9 cellular contexts compared by ENCODE assay signal in genomic region chr14:100146548-100147091, GRCh38. TPM values are rescaled to one million over a fixed set of nuclear protein-coding genes. Genes with fewer than 3 reads are reported as not detected.
DNase-seq lines count a peak whose midpoint lies in the region; ATAC-seq and TF ChIP-seq lines count a peak whose summit lies in the region.
"Had no signal": no experiment of that assay in that cellular context is flagged by ENCODE, and none has a peak within 500 bp of the region (broad histone marks: within the 10 kb centered on the region; RNA-seq: fewer than 3 reads in every experiment).

No MANE protein-coding gene starts in this region.

- peak in 4 of 10 experiments; percentile 21 to 31 (median 30) for DNase-seq in CD4-positive, alpha-beta T cell
- no peak for DNase-seq in GM13976 (ENCODE audit: low spot score)
- peak; percentile 20 for DNase-seq in activated CD4-positive, alpha-beta T cell treated with anti-CD3 and anti-CD28 coated beads, Interleukin-2, amount 50 U/mL, for 1 hour
- DNase-seq in memory B cell (ENCODE audit: low spot score in 2 of 2) = no peak
- no peak for DNase-seq in activated T-helper 1 cell treated with anti-CD3 and anti-CD28 coated beads, Interleukin-12 subunit alpha, Interleukin-12 subunit beta, Interleukin-2, Interleukin-4 antibody, amounts not matched to agents 30 ng/mL and 10 ng/mL and 1 ng/mL, durations not matched to agents 14 hours and 24 hours and 36 hours (ENCODE audit: low spot score)
- DNase-seq in GOT3 (lab: John Stamatoyannopoulos, UW) = no peak
- no peak for DNase-seq in NCI-H146 (lab: John Stamatoyannopoulos, UW)
- DNase-seq: SIG-M5 had no signal

- H3K27ac ChIP-seq in CD4-positive, alpha-beta T cell (ENCODE audit: low read depth, low read length) = peak overlapping the region; percentile 22

- H3K4me3 Mint-ChIP-seq in CD4-positive, alpha-beta T cell = no peak overlapping the region
- H3K4me3 Mint-ChIP-seq in memory B cell = no peak overlapping the region
- no peak overlapping the region for H3K4me3 Mint-ChIP-seq in activated T-helper 1 cell treated with anti-CD3 and anti-CD28 coated beads, Interleukin-12 subunit alpha, Interleukin-12 subunit beta, Interleukin-2, Interleukin-4 antibody, amounts not matched to agents 30 ng/mL and 10 ng/mL and 1 ng/mL, durations not matched to agents 14 hours and 24 hours and 36 hours

- H3K9me3 ChIP-seq in CD4-positive, alpha-beta T cell (ENCODE audit: control insufficient read depth, low read length) = no peaks in the 10 kb centered on the region

- CTCF ChIA-PET in CD4-positive, alpha-beta T cell (lab: Charles Lee) = interaction anchor here (0.6 to 2.3 kb wide), 4 partner anchors 9 to 94 kb away, joined by 3 to 11 read pairs (median 4); no protein-coding TSS in a partner anchor

- H3K36me3 Mint-ChIP-seq in CD4-positive, alpha-beta T cell (ENCODE audit: low read depth) = peaks cover 15% of the 10 kb centered on the region
- peaks cover 5% of the 10 kb centered on the region for H3K36me3 Mint-ChIP-seq in memory B cell
- H3K36me3 Mint-ChIP-seq in activated T-helper 1 cell treated with anti-CD3 and anti-CD28 coated beads, Interleukin-12 subunit alpha, Interleukin-12 subunit beta, Interleukin-2, Interleukin-4 antibody, amounts not matched to agents 30 ng/mL and 10 ng/mL and 1 ng/mL, durations not matched to agents 14 hours and 24 hours and 36 hours (ENCODE audit: low read depth) = peaks cover 6% of the 10 kb centered on the region

- TF ChIP-seq CTCF in CD4-positive, alpha-beta T cell (IDR thresholded peaks at IDR 0.05) = peak; percentile 21
- peak; percentile 9 for TF ChIP-seq CTCF in GM13976 (IDR thresholded peaks at IDR 0.05; ENCODE audit: borderline replicate concordance, control extremely low read depth, extremely low read depth, insufficient read depth, missing control alignments)

- peaks cover 25% of the 10 kb centered on the region for H3K4me1 Mint-ChIP-seq in CD4-positive, alpha-beta T cell (ENCODE audit: low read depth)
- H3K4me1 Mint-ChIP-seq in memory B cell = peaks cover 26% of the 10 kb centered on the region
- H3K4me1 Mint-ChIP-seq in activated T-helper 1 cell treated with anti-CD3 and anti-CD28 coated beads, Interleukin-12 subunit alpha, Interleukin-12 subunit beta, Interleukin-2, Interleukin-4 antibody, amounts not matched to agents 30 ng/mL and 10 ng/mL and 1 ng/mL, durations not matched to agents 14 hours and 24 hours and 36 hours (ENCODE audit: low read depth) = no peaks in the 10 kb centered on the region

- H3K27me3 ChIP-seq in CD4-positive, alpha-beta T cell (ENCODE audit: control insufficient read depth, insufficient read depth, low read length) = no peaks in the 10 kb centered on the region

- in situ Hi-C loops in GM13976 (cut with MboI; ENCODE audit: low sequenced_read_pairs, unreplicated experiment) = no loop called here

- intact Hi-C loops in CD4-positive, alpha-beta T cell (cut with DNase I, micrococcal nuclease) = loop anchor here in 1 of 2 experiments (2.0 kb wide), 2 partner anchors 46 to 230 kb away; partner anchors contain the start of gene WDR25
- intact Hi-C loops in activated T-helper 1 cell treated with anti-CD3 and anti-CD28 coated beads, Interleukin-12 subunit alpha, Interleukin-12 subunit beta, Interleukin-2, Interleukin-4 antibody, amounts not matched to agents 30 ng/mL and 10 ng/mL and 1 ng/mL, durations not matched to agents 14 hours and 24 hours and 36 hours (cut with micrococcal nuclease) = no loop called here

- H3K27ac Mint-ChIP-seq in CD4-positive, alpha-beta T cell = peak overlapping the region; percentile 85
- H3K27ac Mint-ChIP-seq in memory B cell = peak overlapping the region; percentile 90
- H3K27ac Mint-ChIP-seq in activated T-helper 1 cell treated with anti-CD3 and anti-CD28 coated beads, Interleukin-12 subunit alpha, Interleukin-12 subunit beta, Interleukin-2, Interleukin-4 antibody, amounts not matched to agents 30 ng/mL and 10 ng/mL and 1 ng/mL, durations not matched to agents 14 hours and 24 hours and 36 hours = no peak overlapping the region

- peak; percentile 29 for ATAC-seq in CD4-positive, alpha-beta T cell (ENCODE audit: poor library complexity)
- ATAC-seq in memory B cell (ENCODE audit: low read depth) (no peak), HG03025 (IDR thresholded peaks at IDR 0.05; ENCODE audit: low FRiP score, unreplicated experiment) (no peak)

- no peaks in the 10 kb centered on the region for H3K27me3 Mint-ChIP-seq in CD4-positive, alpha-beta T cell
- no peaks in the 10 kb centered on the region for H3K27me3 Mint-ChIP-seq in memory B cell
- no peaks in the 10 kb centered on the region for H3K27me3 Mint-ChIP-seq in activated T-helper 1 cell treated with anti-CD3 and anti-CD28 coated beads, Interleukin-12 subunit alpha, Interleukin-12 subunit beta, Interleukin-2, Interleukin-4 antibody, amounts not matched to agents 30 ng/mL and 10 ng/mL and 1 ng/mL, durations not matched to agents 14 hours and 24 hours and 36 hours (ENCODE audit: insufficient read depth)

- POLR2A ChIA-PET in CD4-positive, alpha-beta T cell (lab: Charles Lee) = interaction anchor here (1.0 to 3.1 kb wide), 9 partner anchors 10 to 81 kb away, joined by 3 to 12 read pairs (median 4); partner anchors contain the start of gene DEGS2

- no peaks in the 10 kb centered on the region for H3K9me3 Mint-ChIP-seq in CD4-positive, alpha-beta T cell
- no peaks in the 10 kb centered on the region for H3K9me3 Mint-ChIP-seq in memory B cell
- no peaks in the 10 kb centered on the region for H3K9me3 Mint-ChIP-seq in activated T-helper 1 cell treated with anti-CD3 and anti-CD28 coated beads, Interleukin-12 subunit alpha, Interleukin-12 subunit beta, Interleukin-2, Interleukin-4 antibody, amounts not matched to agents 30 ng/mL and 10 ng/mL and 1 ng/mL, durations not matched to agents 14 hours and 24 hours and 36 hours

RNA-seq across cellular contexts. Expression of gene DEGS2, which starts 12.8 kb away (rescaled TPM):
- total RNA-seq in CD4-positive, alpha-beta T cell = under 1 TPM in 1 of 2 experiments, not detected in 1; 0.11 TPM
- 0.31 and 1.1 TPM in 2 replicates for total RNA-seq in activated T-helper 1 cell treated with anti-CD3 and anti-CD28 coated beads, Interleukin-12 subunit alpha, Interleukin-12 subunit beta, Interleukin-2, Interleukin-4 antibody, amounts not matched to agents 30 ng/mL and 10 ng/mL and 1 ng/mL, durations not matched to agents 14 hours and 24 hours and 36 hours
